8 cellular contexts compared by ENCODE assay signal in the genomic region with DNA sequence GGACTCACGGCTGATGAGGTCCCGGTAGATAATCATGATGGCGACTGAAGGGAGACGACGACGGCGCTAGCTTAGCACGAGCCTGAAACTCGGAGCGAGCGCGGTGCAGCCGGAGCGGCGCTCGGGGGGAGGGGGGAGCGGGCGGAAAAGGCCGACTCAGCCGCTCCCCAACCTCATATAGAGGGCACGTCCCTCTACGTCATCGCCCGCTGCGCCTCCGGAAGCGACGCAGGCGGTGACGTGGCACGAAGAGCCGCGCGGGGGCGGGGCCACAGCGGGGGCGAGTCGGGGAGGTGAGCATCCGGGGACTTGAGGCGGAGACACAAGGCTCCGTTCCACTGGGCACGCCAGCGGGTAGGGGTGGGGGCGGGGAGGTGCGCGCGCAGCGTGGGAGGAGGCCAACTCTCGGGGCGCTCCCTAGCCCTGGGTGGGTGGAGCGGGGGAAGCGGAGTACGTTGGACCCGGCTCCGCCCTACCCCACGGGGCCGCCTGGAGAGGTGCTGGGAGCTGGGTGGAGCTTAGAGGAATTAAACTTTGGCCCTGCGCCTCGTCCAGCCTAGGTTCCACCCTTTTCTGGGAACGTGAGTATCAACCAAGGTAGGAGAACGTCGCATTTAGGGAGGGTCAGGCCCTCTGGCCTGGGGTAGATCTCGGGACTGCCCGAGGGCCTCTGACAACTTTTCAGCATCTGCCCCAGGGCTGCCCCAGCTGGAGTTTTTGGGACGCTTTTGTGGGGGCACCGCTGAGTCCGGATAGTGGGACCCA. TPM values are rescaled to one million over a fixed set of nuclear protein-coding genes. Genes with fewer than 3 reads are reported as not detected.
DNase-seq lines count a peak whose midpoint lies in the region; TF ChIP-seq lines count a peak whose summit lies in the region.

A gene (minus strand): TSS at position 150 of the 765 bp plus-strand sequence. CDS start 114 bp downstream, at position 36.

- peak within 1 kb of the TSS; percentile 99 for H3K4me3 Mint-ChIP-seq in neural progenitor cell

- peaks cover 11% of the 10 kb centered on the region; the same call in 1 of the 2 replicates for H3K4me1 ChIP-seq in ES-I3 (ENCODE audit: insufficient read depth, low read length)
- peaks cover 19% of the 10 kb centered on the region for H3K4me1 ChIP-seq in HAP-1
- 0 out of 2 replicates have a peak, but pooled peaks cover 7% of the 10 kb centered on the region for H3K4me1 ChIP-seq in MM.1S (ENCODE audit: low read length)
- H3K4me1 ChIP-seq in neural progenitor cell, result peaks cover 19% of the 10 kb centered on the region

- DNase-seq in HAP-1 (ENCODE audit: low spot score in 2 of 2), result peak; percentile 97 to 100
- peak; percentile 94 for DNase-seq in MM.1S
- peak; percentile 67 for DNase-seq in SIG-M5 (lab: John Stamatoyannopoulos, UW)
- peak; percentile 100 for DNase-seq in activated gamma-delta T cell treated with Interleukin-2 at 50 U/mL for 16 hours
- DNase-seq in fibroblast of villous mesenchyme (ENCODE audit: low read depth), result peak; percentile 99
- DNase-seq in neural progenitor cell (ENCODE audit: low spot score), result peak; percentile 99
- DNase-seq in stromal cell of bone marrow (ENCODE audit: low read depth), result peak; percentile 95

- H3K36me3 Mint-ChIP-seq in neural progenitor cell, result peaks cover 37% of the 10 kb centered on the region

- H3K9me3 Mint-ChIP-seq in neural progenitor cell, result no peaks in the 10 kb centered on the region

- TF ChIP-seq CTCF in MM.1S (IDR thresholded peaks at IDR 0.05; ENCODE audit: low read length) (no peak), fibroblast of villous mesenchyme (IDR thresholded peaks at IDR 0.05; ENCODE audit: insufficient read depth, low read depth, low read length) (no peak), neural progenitor cell (IDR thresholded peaks at IDR 0.05) (no peak)

- in situ Hi-C loops in HAP-1 (cut with MboI; ENCODE audit: low sequenced_read_pairs), result no loop called here

- peak within 1 kb of the TSS; percentile 99 for H3K27ac Mint-ChIP-seq in neural progenitor cell

- H3K27me3 Mint-ChIP-seq in neural progenitor cell (ENCODE audit: insufficient read depth, low read depth), result peaks cover 3% of the 10 kb centered on the region

- peaks cover 28% of the 10 kb centered on the region for H3K36me3 ChIP-seq in ES-I3 (ENCODE audit: insufficient read depth, low read length)
- H3K36me3 ChIP-seq in HAP-1 (replicated peaks), result peaks cover 48% of the 10 kb centered on the region
- H3K36me3 ChIP-seq in MM.1S (replicated peaks; ENCODE audit: insufficient read depth, low read length), result peaks cover 12% of the 10 kb centered on the region; the same call in 1 of the 2 replicates
- peaks cover 27% of the 10 kb centered on the region for H3K36me3 ChIP-seq in neural progenitor cell

- H3K9me3 ChIP-seq in ES-I3 (ENCODE audit: control insufficient read depth, insufficient read depth, low read length) (no peaks in the 10 kb centered on the region), HAP-1 (no peaks in the 10 kb centered on the region), MM.1S (replicated peaks; ENCODE audit: insufficient read depth, low read length) (no peaks in the 10 kb centered on the region), neural progenitor cell (ENCODE audit: low read depth) (no peaks in the 10 kb centered on the region)

- H4K20me1 ChIP-seq in MM.1S (ENCODE audit: insufficient read depth, low read length) (peaks cover 24% of the 10 kb centered on the region), neural progenitor cell (ENCODE audit: low read depth) (peaks cover 41% of the 10 kb centered on the region)

- H3K79me2 ChIP-seq in MM.1S (ENCODE audit: low read length), result peaks cover 45% of the 10 kb centered on the region
- peaks cover 70% of the 10 kb centered on the region for H3K79me2 ChIP-seq in neural progenitor cell (ENCODE audit: low read depth)

- H3K4me1 Mint-ChIP-seq in neural progenitor cell, result peaks cover 23% of the 10 kb centered on the region

- H3K4me3 ChIP-seq in HAP-1, result peak within 1 kb of the TSS; percentile 92
- peak within 1 kb of the TSS; percentile 80 for H3K4me3 ChIP-seq in MM.1S (ENCODE audit: low read length)
- H3K4me3 ChIP-seq in fibroblast of villous mesenchyme (ENCODE audit: low read depth, low read length), result peak within 1 kb of the TSS; percentile 96
- peak within 1 kb of the TSS; percentile 87 for H3K4me3 ChIP-seq in neural progenitor cell

- H3K27me3 ChIP-seq in HAP-1 (ENCODE audit: low read depth) (no peaks in the 10 kb centered on the region), MM.1S (replicated peaks; ENCODE audit: insufficient read depth, low read length) (no peaks in the 10 kb centered on the region), neural progenitor cell (no peaks in the 10 kb centered on the region)

- H3K4me2 ChIP-seq in MM.1S (ENCODE audit: low read depth, low read length) (peak within 1 kb of the TSS; percentile 79), neural progenitor cell (peak within 1 kb of the TSS; percentile 95)

- H3F3A ChIP-seq in MM.1S (ENCODE audit: insufficient read depth, low read length) (0 out of 2 replicates have a peak, but pooled peaks cover 16% of the 10 kb centered on the region), neural progenitor cell (ENCODE audit: low read depth) (peaks cover 56% of the 10 kb centered on the region)

- no peaks in the 10 kb centered on the region for H3K9me2 ChIP-seq in MM.1S (replicated peaks; ENCODE audit: insufficient read depth, low read length)

- H2AFZ ChIP-seq in MM.1S (ENCODE audit: low read length) (peak within 1 kb of the TSS; percentile 78), neural progenitor cell (replicated peaks) (peak within 1 kb of the TSS; percentile 90)

- H3K27ac ChIP-seq in MM.1S (ENCODE audit: low read length) (peak within 1 kb of the TSS; percentile 97), neural progenitor cell (peak within 1 kb of the TSS; percentile 99)

- peak within 1 kb of the TSS; percentile 98 for H3K9ac ChIP-seq in ES-I3 (ENCODE audit: low read depth, low read length)
- peak within 1 kb of the TSS; percentile 97 for H3K9ac ChIP-seq in MM.1S (ENCODE audit: low read length)
- H3K9ac ChIP-seq in neural progenitor cell, result peak within 1 kb of the TSS; percentile 98

RNA-seq across cellular contexts. Expression of the gene that starts here (rescaled TPM):
- total RNA-seq in fibroblast of villous mesenchyme (1,653 and 2,345 TPM in 2 replicates), neural progenitor cell (ENCODE audit: low replicate concordance) (3,253 and 4,951 TPM in 2 replicates)

Comparison
In these comparisons a context has a peak if more than half of its experiments do, and no peak if none do; other contexts are left out.
1. Peak in every context shown above with its lines: DNase-seq, H3K4me3 ChIP-seq and H3K27ac ChIP-seq.